In genomic region chr5:157582731-157583580, GRCh38 we compare ENCODE assay signal across 11 cellular contexts. TPM values are rescaled to one million over a fixed set of nuclear protein-coding genes. Genes with fewer than 3 reads are reported as not detected.
DNase-seq lines count a peak whose midpoint lies in the region; ATAC-seq and TF ChIP-seq lines count a peak whose summit lies in the region.
"Had no signal": no experiment of that assay in that cellular context is flagged by ENCODE, and none has a peak within 500 bp of the region (broad histone marks: within the 10 kb centered on the region; RNA-seq: fewer than 3 reads in every experiment).

No MANE protein-coding gene starts in this region.

- no peak for TF ChIP-seq POLR2A in ovary (IDR thresholded peaks at IDR 0.05)

- peak overlapping the region; percentile 23 for H3K4me3 Mint-ChIP-seq in activated CD8-positive, alpha-beta memory T cell treated with anti-CD3 and anti-CD28 coated beads, Interleukin-2, amount 10 ng/mL, durations not matched to agents 7 days and 5 days
- H3K4me3 Mint-ChIP-seq in activated B cell treated with CpG ODN at 0.5 μM for 24 hours (peak overlapping the region; percentile 1), osteocyte (ENCODE audit: unreplicated experiment) (no peak overlapping the region)

- TF ChIP-seq EP300 in ovary (IDR thresholded peaks at IDR 0.05), result no peak

- CTCF ChIA-PET in activated CD8-positive, alpha-beta memory T cell treated with anti-CD3 and anti-CD28 coated beads, Interleukin-2, amount 10 ng/mL, durations not matched to agents 7 days and 5 days (lab: Charles Lee), result interaction anchor here (1.4 to 2.4 kb wide), 2 partner anchors 14 to 160 kb away, joined by 3 to 7 read pairs; partner anchors contain the start of gene LSM11
- CTCF ChIA-PET in activated B cell treated with CpG ODN at 0.5 μM for 24 hours (lab: Charles Lee), result interaction anchor here (0.7 to 0.9 kb wide), 2 partner anchors 135 to 160 kb away, joined by 3 read pairs; partner anchors contain the start of gene LSM11

- no peak overlapping the region for H3K27ac ChIP-seq in ovary
- H3K27ac ChIP-seq: upper lobe of left lung had no signal

- 71 to 75% (median 75%) methylated on average over 9 of the region's 9 CpGs for WGBS in ovary, 3 donors

- DNase-seq in activated CD8-positive, alpha-beta memory T cell treated with anti-CD3 and anti-CD28 coated beads, Interleukin-2, amount 10 ng/mL, durations not matched to agents 7 days and 5 days, result no peak
- DNase-seq in activated CD8-positive, alpha-beta memory T cell treated with anti-CD3 and anti-CD28 coated beads, Interleukin-2, amount 50 U/mL, for 48 hours, result no peak
- no peak for DNase-seq in activated B cell treated with CpG ODN at 0.5 μM for 24 hours
- DNase-seq in osteocyte (ENCODE audit: extremely low spot score, unreplicated experiment), result no peak
- no peak for DNase-seq in ovary
- DNase-seq in NCI-H1436 treated with DMSO at 0.1 percent for 48 hours (lab: John Stamatoyannopoulos, UW), result no peak
- DNase-seq in NCI-H524 (lab: John Stamatoyannopoulos, UW), result no peak
- DNase-seq: ACHN, caudate nucleus, upper lobe of left lung had no signal

- H3K27me3 Mint-ChIP-seq in activated CD8-positive, alpha-beta memory T cell treated with anti-CD3 and anti-CD28 coated beads, Interleukin-2, amount 10 ng/mL, durations not matched to agents 7 days and 5 days, result no peaks in the 10 kb centered on the region
- H3K27me3 Mint-ChIP-seq in activated B cell treated with CpG ODN at 0.5 μM for 24 hours, result no peaks in the 10 kb centered on the region
- no peaks in the 10 kb centered on the region for H3K27me3 Mint-ChIP-seq in osteocyte (ENCODE audit: unreplicated experiment)

- ATAC-seq in activated CD8-positive, alpha-beta memory T cell treated with anti-CD3 and anti-CD28 coated beads, Interleukin-2, amount 10 ng/mL, durations not matched to agents 7 days and 5 days, result peak; percentile 73
- peak; percentile 47 for ATAC-seq in HG02870 (IDR thresholded peaks at IDR 0.05; ENCODE audit: unreplicated experiment)
- ATAC-seq in activated B cell treated with CpG ODN at 0.5 μM for 24 hours (ENCODE audit: low read depth), result peak; percentile 56

- no peak overlapping the region for H3K4me3 ChIP-seq in ovary
- H3K4me3 ChIP-seq: upper lobe of left lung had no signal

- peaks cover 3% of the 10 kb centered on the region for H3K9me3 Mint-ChIP-seq in activated CD8-positive, alpha-beta memory T cell treated with anti-CD3 and anti-CD28 coated beads, Interleukin-2, amount 10 ng/mL, durations not matched to agents 7 days and 5 days (ENCODE audit: low read depth)
- no peaks in the 10 kb centered on the region for H3K9me3 Mint-ChIP-seq in activated B cell treated with CpG ODN at 0.5 μM for 24 hours
- no peaks in the 10 kb centered on the region for H3K9me3 Mint-ChIP-seq in osteocyte (ENCODE audit: unreplicated experiment)

- H3K27ac Mint-ChIP-seq in activated CD8-positive, alpha-beta memory T cell treated with anti-CD3 and anti-CD28 coated beads, Interleukin-2, amount 10 ng/mL, durations not matched to agents 7 days and 5 days, result peak overlapping the region; percentile 69
- peak overlapping the region; percentile 62 for H3K27ac Mint-ChIP-seq in activated B cell treated with CpG ODN at 0.5 μM for 24 hours
- H3K27ac Mint-ChIP-seq in osteocyte (ENCODE audit: unreplicated experiment), result peak overlapping the region; percentile 9

- no peaks in the 10 kb centered on the region for H3K9me3 ChIP-seq in ovary
- H3K9me3 ChIP-seq: upper lobe of left lung had no signal

- no peak for TF ChIP-seq CTCF in activated B cell treated with CpG ODN at 0.5 μM for 24 hours (IDR thresholded peaks at IDR 0.05)
- TF ChIP-seq CTCF in osteocyte (IDR thresholded peaks at IDR 0.05), result no peak
- TF ChIP-seq CTCF in ovary (IDR thresholded peaks at IDR 0.05), result no peak

- H3K4me1 ChIP-seq in ovary (ENCODE audit: insufficient read depth), result no peaks in the 10 kb centered on the region
- H3K4me1 ChIP-seq: upper lobe of left lung had no signal

- H3K36me3 ChIP-seq in ovary, result no peaks in the 10 kb centered on the region
- H3K36me3 ChIP-seq: upper lobe of left lung had no signal

- POLR2A ChIA-PET in activated B cell treated with CpG ODN at 0.5 μM for 24 hours (lab: Charles Lee), result interaction anchor here (1.1 to 7.0 kb wide), 2 partner anchors 12 kb away, joined by 3 to 54 read pairs; no protein-coding TSS in a partner anchor

- peaks cover 44% of the 10 kb centered on the region for H3K4me1 Mint-ChIP-seq in activated CD8-positive, alpha-beta memory T cell treated with anti-CD3 and anti-CD28 coated beads, Interleukin-2, amount 10 ng/mL, durations not matched to agents 7 days and 5 days
- peaks cover 54% of the 10 kb centered on the region for H3K4me1 Mint-ChIP-seq in activated B cell treated with CpG ODN at 0.5 μM for 24 hours
- H3K4me1 Mint-ChIP-seq in osteocyte (ENCODE audit: unreplicated experiment), result peaks cover 17% of the 10 kb centered on the region

- peaks cover 9% of the 10 kb centered on the region for H3K36me3 Mint-ChIP-seq in activated CD8-positive, alpha-beta memory T cell treated with anti-CD3 and anti-CD28 coated beads, Interleukin-2, amount 10 ng/mL, durations not matched to agents 7 days and 5 days
- H3K36me3 Mint-ChIP-seq in activated B cell treated with CpG ODN at 0.5 μM for 24 hours (ENCODE audit: low read depth) (no peaks in the 10 kb centered on the region), osteocyte (ENCODE audit: unreplicated experiment) (no peaks in the 10 kb centered on the region)

- H3K27me3 ChIP-seq in ovary, result no peaks in the 10 kb centered on the region
- H3K27me3 ChIP-seq: upper lobe of left lung had no signal

- intact Hi-C loops in activated B cell treated with CpG ODN at 0.5 μM for 24 hours (cut with micrococcal nuclease) (loop anchor here (1.0 kb wide), 1 partner anchor 9 kb away; no protein-coding TSS in a partner anchor), ovary (cut with DNase I) (no loop called here)

RNA-seq across cellular contexts. Expression of gene ADAM19, which starts 7.4 kb away (rescaled TPM):
- 100 to 1,000 TPM; 219 to 341 TPM for total RNA-seq in activated CD8-positive, alpha-beta memory T cell treated with anti-CD3 and anti-CD28 coated beads, Interleukin-2, amount 10 ng/mL, durations not matched to agents 7 days and 5 days
- 115 and 136 TPM in 2 replicates for total RNA-seq in activated B cell treated with CpG ODN at 0.5 μM for 24 hours
- 62.2 and 64.5 TPM in 2 replicates for total RNA-seq in osteocyte
- 10 to 100 TPM in 2 of 7 donors, 1 to 10 TPM in 5; 1.7 to 11.6 (median 3.0) TPM for total RNA-seq in ovary
- 10 to 100 TPM in 1 of 2 donors, 1 to 10 TPM in 1; 1.6 to 10.1 TPM for polyA plus RNA-seq in ovary

Comparison
In these comparisons a context has a peak if more than half of its experiments do, and no peak if none do; other contexts are left out.
1. H3K27ac Mint-ChIP-seq: peak in every context shown above with its lines; median percentile 69 in activated CD8-positive, alpha-beta memory T cell treated with anti-CD3 and anti-CD28 coated beads, Interleukin-2, amount 10 ng/mL, durations not matched to agents 7 days and 5 days; 62 in activated B cell treated with CpG ODN at 0.5 μM for 24 hours; 9 in osteocyte.